Comparison of ENCODE assay signal across 12 cellular contexts in the genomic region with DNA sequence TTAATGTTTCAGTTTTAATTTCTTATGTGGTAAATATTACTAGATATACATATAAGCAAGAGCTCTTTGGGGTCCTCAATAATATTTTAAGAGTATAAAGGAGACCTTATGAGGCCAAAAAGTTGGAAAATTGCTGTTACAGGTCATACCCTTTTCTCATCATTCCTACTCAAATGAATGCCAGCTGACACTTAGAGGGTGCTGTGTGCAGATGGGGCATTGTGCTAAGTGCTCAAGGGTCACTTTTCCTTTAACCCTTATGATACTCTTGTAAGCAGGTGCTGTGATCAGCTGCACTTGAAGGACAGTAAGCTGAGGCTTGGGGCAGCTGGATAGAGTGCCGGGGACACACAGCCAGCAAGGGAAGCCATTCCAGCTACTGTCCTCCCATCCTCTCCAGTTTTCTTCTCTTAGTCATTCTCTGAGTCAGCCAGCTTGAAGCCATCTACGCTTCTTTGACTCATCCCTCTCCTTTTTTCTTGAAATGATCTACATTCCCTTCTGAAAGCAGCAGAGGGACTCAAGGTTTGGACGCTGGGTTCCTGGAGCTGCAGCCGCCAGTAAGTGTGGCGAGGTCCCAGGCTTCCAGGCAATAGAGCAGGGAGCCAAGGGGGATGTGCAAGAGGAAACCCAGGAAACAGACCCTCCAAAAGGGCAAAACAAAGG. TPM values are rescaled to one million over a fixed set of nuclear protein-coding genes. Genes with fewer than 3 reads are reported as not detected.
DNase-seq lines count a peak whose midpoint lies in the region; ATAC-seq and TF ChIP-seq lines count a peak whose summit lies in the region.
"Had no signal": no experiment of that assay in that cellular context is flagged by ENCODE, and none has a peak within 500 bp of the region (broad histone marks: within the 10 kb centered on the region; RNA-seq: fewer than 3 reads in every experiment).

No MANE protein-coding gene starts in this region.

- no TSS peak for BruUV-seq in PC-9 (replicated peaks; lab: Mats Ljungman, UMichigan)

- H3K4me3 ChIP-seq in epithelial cell of esophagus (ENCODE audit: low read length) (no peak overlapping the region), skeletal muscle cell (ENCODE audit: low read depth, low read length) (no peak overlapping the region), PC-9 (no peak overlapping the region)
- H3K4me3 ChIP-seq: vagina had no signal

- no peaks in the 10 kb centered on the region for H3K4me1 ChIP-seq in PC-9 (replicated peaks; ENCODE audit: insufficient read depth)
- H3K4me1 ChIP-seq: vagina had no signal

- H3K27me3 ChIP-seq in PC-9 (ENCODE audit: insufficient read depth, low read depth), result no peaks in the 10 kb centered on the region
- H3K27me3 ChIP-seq: vagina had no signal

- intact Hi-C loops in PC-9 (cut with micrococcal nuclease; ENCODE audit: unreplicated experiment), result loop anchor here (10.0 kb wide), 1 partner anchor 87 kb away; no protein-coding TSS in a partner anchor

- no peaks in the 10 kb centered on the region for H3K9me3 ChIP-seq in PC-9 (ENCODE audit: insufficient read depth, low read depth)
- H3K9me3 ChIP-seq: vagina had no signal

- H3K9me2 ChIP-seq in PC-9 (ENCODE audit: insufficient read depth), result no peaks in the 10 kb centered on the region

- no peak overlapping the region for H3K4me3 Mint-ChIP-seq in activated T-cell treated with anti-CD3 and anti-CD28 coated beads, Interleukin-2, amount 50 U/mL, for 72 hours
- no peak overlapping the region for H3K4me3 Mint-ChIP-seq in activated T-cell treated with anti-CD3 and anti-CD28 coated beads, Interleukin-2, amount 50 U/mL, for 24 hours
- H3K4me3 Mint-ChIP-seq: CD14-positive monocyte had no signal

- no peak for DNase-seq in activated T-cell treated with anti-CD3 and anti-CD28 coated beads, Interleukin-2, amount 50 U/mL, for 72 hours
- no peak for DNase-seq in activated T-cell treated with anti-CD3 and anti-CD28 coated beads, Interleukin-2, amount 50 U/mL, for 24 hours
- DNase-seq in NCI-H460 (ENCODE audit: extremely low read depth, low read depth) (peak; percentile 85), epithelial cell of esophagus (ENCODE audit: low read depth) (peak; percentile 87), skeletal muscle cell (ENCODE audit: low read depth) (peak; percentile 81), PC-9 (no peak), OCI-M1 (lab: John Stamatoyannopoulos, UW) (no peak)
- DNase-seq: activated CD8-positive, alpha-beta memory T cell treated with anti-CD3 and anti-CD28 coated beads, Interleukin-2, amount 50 U/mL, for 4 hours; occipital lobe had no signal

- no peaks in the 10 kb centered on the region for H3F3A ChIP-seq in PC-9 (ENCODE audit: insufficient read depth, low read depth)

- H3K4me2 ChIP-seq in PC-9, result no peak overlapping the region

- CTCF ChIA-PET in PC-9 (lab: Charles Lee), result no interaction called here

- no peaks in the 10 kb centered on the region for H3K79me2 ChIP-seq in PC-9 (ENCODE audit: low read depth)

- H2AFZ ChIP-seq in PC-9, result no peak overlapping the region

- H3K36me3 ChIP-seq in PC-9 (ENCODE audit: low read depth), result no peaks in the 10 kb centered on the region
- H3K36me3 ChIP-seq: vagina had no signal

- peaks cover 23% of the 10 kb centered on the region for H3K4me1 Mint-ChIP-seq in activated T-cell treated with anti-CD3 and anti-CD28 coated beads, Interleukin-2, amount 50 U/mL, for 72 hours (ENCODE audit: low read depth)
- H3K4me1 Mint-ChIP-seq in activated T-cell treated with anti-CD3 and anti-CD28 coated beads, Interleukin-2, amount 50 U/mL, for 24 hours (ENCODE audit: low read depth), result peaks cover 14% of the 10 kb centered on the region

- POLR2A ChIA-PET in PC-9 (lab: Charles Lee; ENCODE audit: unreplicated experiment), result interaction anchor here (0.6 to 0.7 kb wide), 2 partner anchors 40 to 602 kb away, joined by 3 read pairs; no protein-coding TSS in a partner anchor

- ATAC-seq in activated T-cell treated with anti-CD3 and anti-CD28 coated beads, Interleukin-2, amount 50 U/mL, for 72 hours (replicated peaks in 1 of 2), result peak; percentile 25 to 40
- ATAC-seq in HG02840 (IDR thresholded peaks at IDR 0.05; ENCODE audit: low FRiP score, unreplicated experiment), result no peak

- H4K20me1 ChIP-seq in PC-9 (ENCODE audit: insufficient read depth), result no peaks in the 10 kb centered on the region

- H3K27ac Mint-ChIP-seq in activated T-cell treated with anti-CD3 and anti-CD28 coated beads, Interleukin-2, amount 50 U/mL, for 72 hours, result no peak overlapping the region
- H3K27ac Mint-ChIP-seq in activated T-cell treated with anti-CD3 and anti-CD28 coated beads, Interleukin-2, amount 50 U/mL, for 24 hours, result no peak overlapping the region

- H3K27me3 Mint-ChIP-seq in activated T-cell treated with anti-CD3 and anti-CD28 coated beads, Interleukin-2, amount 50 U/mL, for 72 hours (ENCODE audit: low read depth), result no peaks in the 10 kb centered on the region
- no peaks in the 10 kb centered on the region for H3K27me3 Mint-ChIP-seq in activated T-cell treated with anti-CD3 and anti-CD28 coated beads, Interleukin-2, amount 50 U/mL, for 24 hours

- TF ChIP-seq CTCF in epithelial cell of esophagus (IDR thresholded peaks at IDR 0.05; ENCODE audit: insufficient read depth, low read depth, low read length, missing control alignments), result no peak
- TF ChIP-seq CTCF in PC-9 (conservative IDR thresholded peaks at IDR 0.05), result no peak

- no peaks in the 10 kb centered on the region for H3K9me3 Mint-ChIP-seq in activated T-cell treated with anti-CD3 and anti-CD28 coated beads, Interleukin-2, amount 50 U/mL, for 72 hours
- no peaks in the 10 kb centered on the region for H3K9me3 Mint-ChIP-seq in activated T-cell treated with anti-CD3 and anti-CD28 coated beads, Interleukin-2, amount 50 U/mL, for 24 hours

- no peak overlapping the region for H3K27ac ChIP-seq in PC-9
- H3K27ac ChIP-seq: vagina had no signal

- H3K36me3 Mint-ChIP-seq in activated T-cell treated with anti-CD3 and anti-CD28 coated beads, Interleukin-2, amount 50 U/mL, for 72 hours (ENCODE audit: insufficient read depth in 2 of 2), result no peaks in the 10 kb centered on the region
- no peaks in the 10 kb centered on the region for H3K36me3 Mint-ChIP-seq in activated T-cell treated with anti-CD3 and anti-CD28 coated beads, Interleukin-2, amount 50 U/mL, for 24 hours (ENCODE audit: low read depth)

RNA-seq across cellular contexts. Expression of a gene that starts 42.0 kb away (rescaled TPM):
- total RNA-seq in activated T-cell treated with anti-CD3 and anti-CD28 coated beads, Interleukin-2, amount 50 U/mL, for 72 hours, result 100 to 1,000 TPM; 125 to 143 TPM
- total RNA-seq in NCI-H460 (2014; rRNA removed; shearing (Covaris generic)), result 74.7 and 77.9 TPM in 2 replicates
- polyA plus RNA-seq in NCI-H460 (2014; cell fraction: nucleus; rRNA removed), result 62.5 and 66.4 TPM in 2 replicates
- 36.1 and 42.2 TPM in 2 replicates for total RNA-seq in PC-9 (2021)

Comparison
In these comparisons a context has a peak if more than half of its experiments do, and no peak if none do; other contexts are left out.
1. DNase-seq: peak in NCI-H460 (single experiment), epithelial cell of esophagus (single experiment) and skeletal muscle cell (single experiment); none in activated T-cell treated with anti-CD3 and anti-CD28 coated beads, Interleukin-2, amount 50 U/mL, for 72 hours (0 of 2), activated T-cell treated with anti-CD3 and anti-CD28 coated beads, Interleukin-2, amount 50 U/mL, for 24 hours (single experiment), PC-9 (0 of 2) and OCI-M1 (single experiment).